ENCODE assay signal across 1 cellular context in genomic region chr1:182170941-182171461, GRCh38.
TF ChIP-seq lines count a peak whose summit lies in the region.

No MANE protein-coding gene starts in this region.

TF ChIP-seq in K562, 482 proteins besides CTCF, POLR2A, EP300 and RAD21 (continued from another document and continues in another):
- TF ChIP-seq MGA (IDR thresholded peaks at IDR 0.05) (peak; percentile 45; the same call in 1 of the 2 replicates), ELF2 (CRISPR knock-in tag; IDR thresholded peaks at IDR 0.05) (peak; percentile 27; the same call in 1 of the 2 replicates), CEBPG (CRISPR knock-in tag; IDR thresholded peaks at IDR 0.05) (no peak), CEBPG (tag; conservative IDR thresholded peaks at IDR 0.05 in 1 of 2, IDR thresholded peaks at IDR 0.05 in 1 of 2) (peak in 1 of 2 experiments; percentile 50; a peak in 1 of 4 replicates), STAG1 (CRISPR knock-in tag; IDR thresholded peaks at IDR 0.05; ENCODE audit: borderline replicate concordance) (no peak), ZNF24 (IDR thresholded peaks at IDR 0.05) (0 out of 2 replicates have a peak, but pooled peaks have one; percentile 15), ETV1 (tag; conservative IDR thresholded peaks at IDR 0.05; ENCODE audit: low read depth) (peak; percentile 41; the same call in 1 of the 2 replicates), ZFP1 (CRISPR knock-in tag; IDR thresholded peaks at IDR 0.05) (no peak), CXXC5 (CRISPR knock-in tag; IDR thresholded peaks at IDR 0.05) (no peak), CREB3 (tag; conservative IDR thresholded peaks at IDR 0.05; ENCODE audit: low read depth) (peak; percentile 81), ZNF699 (CRISPR knock-in tag; IDR thresholded peaks at IDR 0.05; ENCODE audit: insufficient replicate concordance) (no peak), EHMT2 (IDR thresholded peaks at IDR 0.05) (peak; percentile 90), ZNF239 (CRISPR knock-in tag; IDR thresholded peaks at IDR 0.05) (no peak), LEF1 (IDR thresholded peaks at IDR 0.05) (peak; percentile 41; the same call in 1 of the 2 replicates), JUND (IDR thresholded peaks at IDR 0.05; ENCODE audit: borderline replicate concordance, low read depth, low read length) (no peak), JUND (tag; IDR thresholded peaks at IDR 0.05; ENCODE audit: borderline replicate concordance, low read depth, low read length) (peak; percentile 47; the same call in 2 of the 3 replicates), GABPA (tag; conservative IDR thresholded peaks at IDR 0.05; ENCODE audit: low read depth) (peak; percentile 62), MTA1 (IDR thresholded peaks at IDR 0.05; ENCODE audit: borderline replicate concordance) (peak; percentile 44; the same call in 1 of the 2 replicates), ZNF133 (CRISPR knock-in tag; IDR thresholded peaks at IDR 0.05) (no peak), ARID1B (IDR thresholded peaks at IDR 0.05) (peak; percentile 29; the same call in 1 of the 2 replicates), VEZF1 (CRISPR knock-in tag; IDR thresholded peaks at IDR 0.05) (peak; percentile 45), EP400 (IDR thresholded peaks at IDR 0.05) (peak; percentile 50), ZNF695 (CRISPR knock-in tag; IDR thresholded peaks at IDR 0.05) (no peak), RBM25 (IDR thresholded peaks at IDR 0.05; ENCODE audit: low read depth, low read length, severe bottlenecking) (no peak), ZBTB7A (IDR thresholded peaks at IDR 0.05; ENCODE audit: borderline replicate concordance, control insufficient read depth, low read depth, low read length) (no peak), STAT5B (CRISPR knock-in tag; IDR thresholded peaks at IDR 0.05) (no peak), DACH1 (IDR thresholded peaks at IDR 0.05; ENCODE audit: partially characterized antibody) (peak; percentile 39), SPI1 (IDR thresholded peaks at IDR 0.05; ENCODE audit: borderline replicate concordance, low read depth, low read length) (no peak), ZNF324 (CRISPR knock-in tag; IDR thresholded peaks at IDR 0.05) (no peak), TEAD4 (IDR thresholded peaks at IDR 0.05; ENCODE audit: low read length) (peak; percentile 32; the same call in 1 of the 2 replicates), TEAD4 (CRISPR knock-in tag; IDR thresholded peaks at IDR 0.05; ENCODE audit: borderline replicate concordance) (no peak), KLF13 (tag; IDR thresholded peaks at IDR 0.05; ENCODE audit: borderline replicate concordance, low read depth) (no peak), ZNF592 (IDR thresholded peaks at IDR 0.05) (peak; percentile 41; the same call in 1 of the 2 replicates), CBX3 (IDR thresholded peaks at IDR 0.05; ENCODE audit: borderline replicate concordance in 1 of 2, low read length in 2 of 2) (peak in 1 of 2 experiments; percentile 47; a peak in 1 of 3 replicates), ZNF175 (CRISPR knock-in tag; IDR thresholded peaks at IDR 0.05; ENCODE audit: low read depth) (0 out of 2 replicates have a peak, but pooled peaks have one; percentile 44), ZNF316 (IDR thresholded peaks at IDR 0.05) (peak; percentile 64)
- TF ChIP-seq, protein P1, sequence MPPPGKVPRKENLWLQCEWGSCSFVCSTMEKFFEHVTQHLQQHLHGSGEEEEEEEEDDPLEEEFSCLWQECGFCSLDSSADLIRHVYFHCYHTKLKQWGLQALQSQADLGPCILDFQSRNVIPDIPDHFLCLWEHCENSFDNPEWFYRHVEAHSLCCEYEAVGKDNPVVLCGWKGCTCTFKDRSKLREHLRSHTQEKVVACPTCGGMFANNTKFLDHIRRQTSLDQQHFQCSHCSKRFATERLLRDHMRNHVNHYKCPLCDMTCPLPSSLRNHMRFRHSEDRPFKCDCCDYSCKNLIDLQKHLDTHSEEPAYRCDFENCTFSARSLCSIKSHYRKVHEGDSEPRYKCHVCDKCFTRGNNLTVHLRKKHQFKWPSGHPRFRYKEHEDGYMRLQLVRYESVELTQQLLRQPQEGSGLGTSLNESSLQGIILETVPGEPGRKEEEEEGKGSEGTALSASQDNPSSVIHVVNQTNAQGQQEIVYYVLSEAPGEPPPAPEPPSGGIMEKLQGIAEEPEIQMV (tag; conservative IDR thresholded peaks at IDR 0.05; ENCODE audit: low read depth): peak; percentile 1; the same call in 1 of the 2 replicates
- TF ChIP-seq, protein P2, sequence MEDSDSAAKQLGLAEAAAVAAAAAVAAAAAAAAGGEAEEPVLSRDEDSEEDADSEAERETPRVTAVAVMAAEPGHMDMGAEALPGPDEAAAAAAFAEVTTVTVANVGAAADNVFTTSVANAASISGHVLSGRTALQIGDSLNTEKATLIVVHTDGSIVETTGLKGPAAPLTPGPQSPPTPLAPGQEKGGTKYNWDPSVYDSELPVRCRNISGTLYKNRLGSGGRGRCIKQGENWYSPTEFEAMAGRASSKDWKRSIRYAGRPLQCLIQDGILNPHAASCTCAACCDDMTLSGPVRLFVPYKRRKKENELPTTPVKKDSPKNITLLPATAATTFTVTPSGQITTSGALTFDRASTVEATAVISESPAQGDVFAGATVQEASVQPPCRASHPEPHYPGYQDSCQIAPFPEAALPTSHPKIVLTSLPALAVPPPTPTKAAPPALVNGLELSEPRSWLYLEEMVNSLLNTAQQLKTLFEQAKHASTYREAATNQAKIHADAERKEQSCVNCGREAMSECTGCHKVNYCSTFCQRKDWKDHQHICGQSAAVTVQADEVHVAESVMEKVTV (CRISPR knock-in tag; IDR thresholded peaks at IDR 0.05): 0 out of 2 replicates have a peak, but pooled peaks have one; percentile 10
- TF ChIP-seq, protein P3, sequence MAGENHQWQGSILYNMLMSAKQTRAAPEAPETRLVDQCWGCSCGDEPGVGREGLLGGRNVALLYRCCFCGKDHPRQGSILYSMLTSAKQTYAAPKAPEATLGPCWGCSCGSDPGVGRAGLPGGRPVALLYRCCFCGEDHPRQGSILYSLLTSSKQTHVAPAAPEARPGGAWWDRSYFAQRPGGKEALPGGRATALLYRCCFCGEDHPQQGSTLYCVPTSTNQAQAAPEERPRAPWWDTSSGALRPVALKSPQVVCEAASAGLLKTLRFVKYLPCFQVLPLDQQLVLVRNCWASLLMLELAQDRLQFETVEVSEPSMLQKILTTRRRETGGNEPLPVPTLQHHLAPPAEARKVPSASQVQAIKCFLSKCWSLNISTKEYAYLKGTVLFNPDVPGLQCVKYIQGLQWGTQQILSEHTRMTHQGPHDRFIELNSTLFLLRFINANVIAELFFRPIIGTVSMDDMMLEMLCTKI (IDR thresholded peaks at IDR 0.05; ENCODE audit: partially characterized antibody): no peak
